Comparison of ENCODE assay signal across 9 cellular contexts in the genomic region with DNA sequence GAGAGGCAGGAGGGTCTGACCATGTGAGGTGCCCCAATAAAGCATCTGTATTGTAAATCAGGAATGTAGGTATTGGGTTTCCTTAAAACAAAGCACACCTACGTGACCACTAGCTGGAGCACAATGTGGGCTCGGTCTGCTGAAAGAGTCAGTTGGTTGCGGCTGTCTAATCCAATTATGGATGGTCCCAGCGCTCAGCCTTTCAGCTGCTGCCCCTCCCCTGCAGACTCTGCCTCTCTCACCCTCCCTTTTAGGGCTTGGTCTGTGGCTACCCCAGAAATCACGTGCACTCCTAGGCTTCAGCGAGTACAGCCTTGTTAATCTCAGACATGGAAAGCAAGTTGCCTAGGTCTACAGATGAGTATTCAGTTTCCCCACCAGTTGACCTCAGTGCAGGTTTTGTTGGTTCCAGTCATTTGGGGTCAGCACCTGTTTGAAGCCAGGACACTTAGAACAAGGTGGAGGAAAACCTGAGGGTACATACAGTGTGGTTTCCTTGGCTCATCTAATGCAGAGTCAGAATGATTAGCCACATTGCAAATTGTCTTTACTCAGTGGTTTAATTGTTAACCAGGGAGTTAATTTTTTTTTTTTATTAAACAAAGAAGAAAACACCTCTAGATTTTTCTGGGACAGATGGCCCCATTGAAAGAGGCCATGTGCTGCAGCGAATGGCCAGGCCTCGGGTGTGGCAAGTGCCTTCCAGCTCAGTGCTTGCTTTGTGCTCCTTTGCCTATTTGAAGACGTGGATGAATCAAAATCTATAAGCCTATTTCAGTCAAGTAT.
DNase-seq lines count a peak whose midpoint lies in the region; ATAC-seq and TF ChIP-seq lines count a peak whose summit lies in the region.
"Had no signal": no experiment of that assay in that cellular context is flagged by ENCODE, and none has a peak within 500 bp of the region (broad histone marks: within the 10 kb centered on the region; RNA-seq: fewer than 3 reads in every experiment).

No MANE protein-coding gene starts in this region.

- no peaks in the 10 kb centered on the region for H3K36me3 ChIP-seq in body of pancreas (replicated peaks in 1 of 2; ENCODE audit: insufficient read depth in 1 of 2, low read depth in 2 of 2)
- H3K36me3 ChIP-seq in CD8-positive, alpha-beta memory T cell (ENCODE audit: insufficient read depth, low read length) = no peaks in the 10 kb centered on the region
- H3K36me3 ChIP-seq: gastrocnemius medialis had no signal

- CTCF ChIA-PET in CD8-positive, alpha-beta memory T cell (lab: Charles Lee) = no interaction called here

- peak in 1 of 3 donors; percentile 10 for TF ChIP-seq POLR2A in body of pancreas (IDR thresholded peaks at IDR 0.05)

- H3K27me3 ChIP-seq in body of pancreas = no peaks in the 10 kb centered on the region
- H3K27me3 ChIP-seq in CD8-positive, alpha-beta memory T cell (ENCODE audit: insufficient read depth, low read length, poor library complexity, severe bottlenecking) = no peaks in the 10 kb centered on the region
- H3K27me3 ChIP-seq: gastrocnemius medialis had no signal

- POLR2A ChIA-PET in CD8-positive, alpha-beta memory T cell (lab: Charles Lee) = no interaction called here

- no peaks in the 10 kb centered on the region for H3K36me3 Mint-ChIP-seq in activated T-cell treated with anti-CD3 and anti-CD28 coated beads, Interleukin-2, amount 50 U/mL, for 4 hours (ENCODE audit: insufficient read depth)
- no peaks in the 10 kb centered on the region for H3K36me3 Mint-ChIP-seq in stimulated activated naive B cell treated with anti-CD40 and anti-IgM and Interleukin-4, amounts not matched to agents 10 μg/mL and 1 μg/mL and 100 μg/mL, for 72 hours
- H3K36me3 Mint-ChIP-seq in CD8-positive, alpha-beta memory T cell = no peaks in the 10 kb centered on the region

- no peak overlapping the region for H3K27ac Mint-ChIP-seq in stimulated activated naive B cell treated with anti-CD40 and anti-IgM and Interleukin-4, amounts not matched to agents 10 μg/mL and 1 μg/mL and 100 μg/mL, for 72 hours
- no peak overlapping the region for H3K27ac Mint-ChIP-seq in CD8-positive, alpha-beta memory T cell

- intact Hi-C loops in body of pancreas (cut with DNase I) = no loop called here

- ATAC-seq in activated T-cell treated with anti-CD3 and anti-CD28 coated beads, Interleukin-2, amount 50 U/mL, for 4 hours = peak; percentile 25 to 43
- ATAC-seq in HG03354 (IDR thresholded peaks at IDR 0.05; ENCODE audit: poor library complexity, severe bottlenecking, unreplicated experiment) = peak; percentile 91
- peak; percentile 72 for ATAC-seq in body of pancreas
- peak; percentile 63 to 76 for ATAC-seq in stimulated activated naive B cell treated with anti-CD40 and anti-IgM and Interleukin-4, amounts not matched to agents 10 μg/mL and 1 μg/mL and 100 μg/mL, for 72 hours (replicated peaks)

- no peaks in the 10 kb centered on the region for H3K9me3 ChIP-seq in body of pancreas
- H3K9me3 ChIP-seq in CD8-positive, alpha-beta memory T cell (ENCODE audit: low read length) = no peaks in the 10 kb centered on the region
- H3K9me3 ChIP-seq: gastrocnemius medialis had no signal

- 31 to 37% methylated on average over 8 to 9 of the region's 9 CpGs for WGBS in body of pancreas, 2 donors

- no peaks in the 10 kb centered on the region for H3K9me3 Mint-ChIP-seq in activated T-cell treated with anti-CD3 and anti-CD28 coated beads, Interleukin-2, amount 50 U/mL, for 4 hours
- no peaks in the 10 kb centered on the region for H3K9me3 Mint-ChIP-seq in stimulated activated naive B cell treated with anti-CD40 and anti-IgM and Interleukin-4, amounts not matched to agents 10 μg/mL and 1 μg/mL and 100 μg/mL, for 72 hours
- H3K9me3 Mint-ChIP-seq in CD8-positive, alpha-beta memory T cell = no peaks in the 10 kb centered on the region

- H3K4me3 ChIP-seq in body of pancreas = no peak overlapping the region
- no peak overlapping the region for H3K4me3 ChIP-seq in CD8-positive, alpha-beta memory T cell (ENCODE audit: low read length)
- H3K4me3 ChIP-seq in coronary artery = no peak overlapping the region
- H3K4me3 ChIP-seq: gastrocnemius medialis had no signal

- peaks cover 44% of the 10 kb centered on the region for H3K4me1 Mint-ChIP-seq in activated T-cell treated with anti-CD3 and anti-CD28 coated beads, Interleukin-2, amount 50 U/mL, for 4 hours (ENCODE audit: low read depth)
- peaks cover 5 to 16% of the 10 kb centered on the region in 2 donors for H3K4me1 Mint-ChIP-seq in stimulated activated naive B cell treated with anti-CD40 and anti-IgM and Interleukin-4, amounts not matched to agents 10 μg/mL and 1 μg/mL and 100 μg/mL, for 72 hours
- H3K4me1 Mint-ChIP-seq in CD8-positive, alpha-beta memory T cell = peaks cover 0 to 4% (median 0%) of the 10 kb centered on the region in 3 donors

- H3K27ac ChIP-seq in body of pancreas = peak overlapping the region; percentile 22 to 60 (median 40)
- no peak overlapping the region for H3K27ac ChIP-seq in CD8-positive, alpha-beta memory T cell (ENCODE audit: low read depth, low read length)
- H3K27ac ChIP-seq in coronary artery = no peak overlapping the region

- peaks cover 4% of the 10 kb centered on the region for H3K27me3 Mint-ChIP-seq in activated T-cell treated with anti-CD3 and anti-CD28 coated beads, Interleukin-2, amount 50 U/mL, for 4 hours (ENCODE audit: low read depth)
- H3K27me3 Mint-ChIP-seq in stimulated activated naive B cell treated with anti-CD40 and anti-IgM and Interleukin-4, amounts not matched to agents 10 μg/mL and 1 μg/mL and 100 μg/mL, for 72 hours = no peaks in the 10 kb centered on the region
- H3K27me3 Mint-ChIP-seq in CD8-positive, alpha-beta memory T cell = peaks cover 11 to 20% of the 10 kb centered on the region in 2 donors

- DNase-seq in activated T-cell treated with anti-CD3 and anti-CD28 coated beads, Interleukin-2, amount 50 U/mL, for 4 hours = no peak
- DNase-seq in activated T-cell treated with anti-CD3 and anti-CD28 coated beads, Interleukin-2, amount 50 U/mL, for 48 hours = no peak
- peak in 3 of 4 donors; percentile 49 to 58 (median 54) for DNase-seq in body of pancreas
- no peak for DNase-seq in stimulated activated naive B cell treated with anti-CD40 and anti-IgM and Interleukin-4, amounts not matched to agents 10 μg/mL and 1 μg/mL and 100 μg/mL, for 72 hours
- DNase-seq in CD8-positive, alpha-beta memory T cell = no peak
- no peak for DNase-seq in DMS153 (lab: John Stamatoyannopoulos, UW)
- DNase-seq in coronary artery (ENCODE audit: low spot score) = no peak
- DNase-seq: gastrocnemius medialis had no signal

- H3K4me3 Mint-ChIP-seq in activated T-cell treated with anti-CD3 and anti-CD28 coated beads, Interleukin-2, amount 50 U/mL, for 4 hours = no peak overlapping the region
- H3K4me3 Mint-ChIP-seq in stimulated activated naive B cell treated with anti-CD40 and anti-IgM and Interleukin-4, amounts not matched to agents 10 μg/mL and 1 μg/mL and 100 μg/mL, for 72 hours = no peak overlapping the region
- H3K4me3 Mint-ChIP-seq in CD8-positive, alpha-beta memory T cell = no peak overlapping the region

- H3K4me1 ChIP-seq in body of pancreas = peaks cover 56% of the 10 kb centered on the region
- peaks cover 22% of the 10 kb centered on the region for H3K4me1 ChIP-seq in CD8-positive, alpha-beta memory T cell (ENCODE audit: insufficient read depth, low read length)

- TF ChIP-seq CTCF in body of pancreas (IDR thresholded peaks at IDR 0.05) (no peak), coronary artery (IDR thresholded peaks at IDR 0.05) (no peak)

Comparison
In these comparisons a context has a peak if more than half of its experiments do, and no peak if none do; other contexts are left out.
1. ATAC-seq: peak in every context shown above with its lines; median percentile 91 in HG03354; 72 in body of pancreas; 70 in stimulated activated naive B cell treated with anti-CD40 and anti-IgM and Interleukin-4, amounts not matched to agents 10 μg/mL and 1 μg/mL and 100 μg/mL, for 72 hours; 34 in activated T-cell treated with anti-CD3 and anti-CD28 coated beads, Interleukin-2, amount 50 U/mL, for 4 hours.
2. DNase-seq: peak in body of pancreas (3 of 4); none in activated T-cell treated with anti-CD3 and anti-CD28 coated beads, Interleukin-2, amount 50 U/mL, for 4 hours (single experiment), activated T-cell treated with anti-CD3 and anti-CD28 coated beads, Interleukin-2, amount 50 U/mL, for 48 hours (0 of 2), stimulated activated naive B cell treated with anti-CD40 and anti-IgM and Interleukin-4, amounts not matched to agents 10 μg/mL and 1 μg/mL and 100 μg/mL, for 72 hours (single experiment), CD8-positive, alpha-beta memory T cell (0 of 5), DMS153 (single experiment) and coronary artery (single experiment).
3. H3K27ac ChIP-seq: peak in body of pancreas (4 of 4); none in CD8-positive, alpha-beta memory T cell (single experiment) and coronary artery (0 of 2).